In genomic region chr15:26128611-26129140, GRCh38 we compare ENCODE assay signal across 26 cellular contexts.
"Had no signal": no experiment of that assay in that cellular context is flagged by ENCODE, and none has a peak within 500 bp of the region (broad histone marks: within the 10 kb centered on the region; RNA-seq: fewer than 3 reads in every experiment).

No MANE protein-coding gene starts in this region.

- H3K4me1 Mint-ChIP-seq: activated CD4-positive, alpha-beta T cell treated with anti-CD3 and anti-CD28 coated beads, Interleukin-2, amount 10 ng/mL, durations not matched to agents 7 days and 5 days; activated CD8-positive, alpha-beta memory T cell treated with anti-CD3 and anti-CD28 coated beads, Interleukin-2, amount 10 ng/mL, durations not matched to agents 7 days and 5 days; activated naive CD4-positive, alpha-beta T cell treated with anti-CD3 and anti-CD28 coated beads, Interleukin-2, amount 10 ng/mL, durations not matched to agents 7 days and 5 days; immature natural killer cell; stimulated activated naive B cell treated with anti-CD40 and anti-IgM and Interleukin-4, amounts not matched to agents 10 μg/mL and 1 μg/mL and 100 μg/mL, for 72 hours had no signal

- H3K27me3 ChIP-seq: hepatocyte, testis, vagina had no signal

- H3K27ac Mint-ChIP-seq: activated CD4-positive, alpha-beta T cell treated with anti-CD3 and anti-CD28 coated beads, Interleukin-2, amount 10 ng/mL, durations not matched to agents 7 days and 5 days; activated CD8-positive, alpha-beta memory T cell treated with anti-CD3 and anti-CD28 coated beads, Interleukin-2, amount 10 ng/mL, durations not matched to agents 7 days and 5 days; activated CD8-positive, alpha-beta T cell treated with anti-CD3 and anti-CD28 coated beads for 36 hours; activated naive CD4-positive, alpha-beta T cell treated with anti-CD3 and anti-CD28 coated beads, Interleukin-2, amount 10 ng/mL, durations not matched to agents 7 days and 5 days; brain; dendritic cell treated with granulocyte-macrophage colony-stimulating factor and Interleukin-4, amounts not matched to agents 40 ng/mL and 50 ng/mL, for 4 days; immature natural killer cell; naive B cell; stimulated activated naive B cell treated with anti-CD40 and anti-IgM and Interleukin-4, amounts not matched to agents 10 μg/mL and 1 μg/mL and 100 μg/mL, for 72 hours; type B pancreatic cell had no signal

- H3K79me2 ChIP-seq: hepatocyte had no signal

- H3K9me3 ChIP-seq: sigmoid colon, testis, vagina had no signal

- ATAC-seq: activated CD8-positive, alpha-beta memory T cell treated with anti-CD3 and anti-CD28 coated beads, Interleukin-2, amount 10 ng/mL, durations not matched to agents 7 days and 5 days; activated CD8-positive, alpha-beta T cell treated with anti-CD3 and anti-CD28 coated beads for 36 hours; left lobe of liver; stimulated activated naive B cell treated with anti-CD40 and anti-IgM and Interleukin-4, amounts not matched to agents 10 μg/mL and 1 μg/mL and 100 μg/mL, for 72 hours had no signal

- H3K4me3 ChIP-seq: hepatocyte, lung, sigmoid colon, testis, vagina had no signal

- H3K4me3 Mint-ChIP-seq: activated CD4-positive, alpha-beta T cell treated with anti-CD3 and anti-CD28 coated beads, Interleukin-2, amount 10 ng/mL, durations not matched to agents 7 days and 5 days; activated CD8-positive, alpha-beta memory T cell treated with anti-CD3 and anti-CD28 coated beads, Interleukin-2, amount 10 ng/mL, durations not matched to agents 7 days and 5 days; activated CD8-positive, alpha-beta T cell treated with anti-CD3 and anti-CD28 coated beads for 36 hours; activated naive CD4-positive, alpha-beta T cell treated with anti-CD3 and anti-CD28 coated beads, Interleukin-2, amount 10 ng/mL, durations not matched to agents 7 days and 5 days; brain; dendritic cell treated with granulocyte-macrophage colony-stimulating factor and Interleukin-4, amounts not matched to agents 40 ng/mL and 50 ng/mL, for 4 days; immature natural killer cell; naive B cell; stimulated activated naive B cell treated with anti-CD40 and anti-IgM and Interleukin-4, amounts not matched to agents 10 μg/mL and 1 μg/mL and 100 μg/mL, for 72 hours; type B pancreatic cell had no signal

- DNase-seq: activated CD4-positive, alpha-beta T cell treated with anti-CD3 and anti-CD28 coated beads, Interleukin-2, amount 10 ng/mL, durations not matched to agents 7 days and 5 days; activated CD4-positive, CD25-positive, alpha-beta regulatory T cell treated with anti-CD3 and anti-CD28 coated beads, Interleukin-2, amount 50 U/mL, for 72 hours; activated CD8-positive, alpha-beta memory T cell treated with anti-CD3 and anti-CD28 coated beads, Interleukin-2, amount 10 ng/mL, durations not matched to agents 7 days and 5 days; activated CD8-positive, alpha-beta T cell treated with anti-CD3 and anti-CD28 coated beads for 36 hours; activated effector memory CD4-positive, alpha-beta T cell treated with anti-CD3 and anti-CD28 coated beads, Interleukin-2, amount 50 U/mL, for 16 hours; activated naive CD4-positive, alpha-beta T cell treated with anti-CD3 and anti-CD28 coated beads, Interleukin-2, amount 10 ng/mL, durations not matched to agents 7 days and 5 days; activated T-cell treated with anti-CD3 and anti-CD28 coated beads for 4 hours; effector CD4-positive, alpha-beta T cell; foreskin melanocyte; immature natural killer cell; naive B cell; nucleus accumbens; posterior cingulate gyrus; sigmoid colon; stimulated activated CD4-positive, alpha-beta T cell treated with anti-CD3 and anti-CD28 coated beads, Interleukin-2, amount 100 ng/mL, for 48 hours; stimulated activated CD8-positive, alpha-beta memory T cell treated with anti-CD3 and anti-CD28 coated beads, Interleukin-4, amount 100 ng/mL, for 48 hours; stimulated activated naive B cell treated with anti-CD40 and anti-IgM and Interleukin-4, amounts not matched to agents 10 μg/mL and 1 μg/mL and 100 μg/mL, for 72 hours; testis; WERI-Rb-1 had no signal

- H3K27ac ChIP-seq: hepatocyte, sigmoid colon, testis, vagina, WERI-Rb-1 had no signal

- H3K4me1 ChIP-seq: sigmoid colon, vagina had no signal

- H3K36me3 ChIP-seq: sigmoid colon, vagina, WERI-Rb-1 had no signal

- H2AFZ ChIP-seq: hepatocyte had no signal

- H3K4me2 ChIP-seq: hepatocyte had no signal

- H3K36me3 Mint-ChIP-seq: activated CD8-positive, alpha-beta memory T cell treated with anti-CD3 and anti-CD28 coated beads, Interleukin-2, amount 10 ng/mL, durations not matched to agents 7 days and 5 days; activated naive CD4-positive, alpha-beta T cell treated with anti-CD3 and anti-CD28 coated beads, Interleukin-2, amount 10 ng/mL, durations not matched to agents 7 days and 5 days; brain; immature natural killer cell; naive B cell; stimulated activated naive B cell treated with anti-CD40 and anti-IgM and Interleukin-4, amounts not matched to agents 10 μg/mL and 1 μg/mL and 100 μg/mL, for 72 hours; type B pancreatic cell had no signal

- H3K27me3 Mint-ChIP-seq: dendritic cell treated with granulocyte-macrophage colony-stimulating factor and Interleukin-4, amounts not matched to agents 40 ng/mL and 50 ng/mL, for 4 days had no signal

- H3K9me3 Mint-ChIP-seq: activated CD4-positive, alpha-beta T cell treated with anti-CD3 and anti-CD28 coated beads, Interleukin-2, amount 10 ng/mL, durations not matched to agents 7 days and 5 days; activated CD8-positive, alpha-beta T cell treated with anti-CD3 and anti-CD28 coated beads for 36 hours; activated naive CD4-positive, alpha-beta T cell treated with anti-CD3 and anti-CD28 coated beads, Interleukin-2, amount 10 ng/mL, durations not matched to agents 7 days and 5 days; dendritic cell treated with granulocyte-macrophage colony-stimulating factor and Interleukin-4, amounts not matched to agents 40 ng/mL and 50 ng/mL, for 4 days; immature natural killer cell; stimulated activated naive B cell treated with anti-CD40 and anti-IgM and Interleukin-4, amounts not matched to agents 10 μg/mL and 1 μg/mL and 100 μg/mL, for 72 hours; type B pancreatic cell had no signal
